ENCODE assay signal across 1 cellular context in genomic region chr13:38641164-38641948, GRCh38.
TF ChIP-seq lines count a peak whose summit lies in the region.

No MANE protein-coding gene starts in this region.

TF ChIP-seq in SK-N-SH, 30 proteins besides CTCF, POLR2A, EP300 and RAD21 (continued from another document):
- no peak for TF ChIP-seq REST (IDR thresholded peaks at IDR 0.05; ENCODE audit: low read depth, low read length)
- TF ChIP-seq ELF1 (IDR thresholded peaks at IDR 0.05) = no peak
- TF ChIP-seq FOXJ3 (CRISPR knock-in tag; IDR thresholded peaks at IDR 0.05) = no peak
- no peak for TF ChIP-seq GATA2 (CRISPR knock-in tag; IDR thresholded peaks at IDR 0.05)
- no peak for TF ChIP-seq TCF12 (IDR thresholded peaks at IDR 0.05)
- no peak for TF ChIP-seq USF1 (IDR thresholded peaks at IDR 0.05; ENCODE audit: borderline replicate concordance, low read depth)
- TF ChIP-seq USF2 (IDR thresholded peaks at IDR 0.05; ENCODE audit: borderline replicate concordance, low read depth, low read length) = no peak
- no peak for TF ChIP-seq NFIC (IDR thresholded peaks at IDR 0.05; ENCODE audit: borderline replicate concordance)
- TF ChIP-seq RFX5 (IDR thresholded peaks at IDR 0.05; ENCODE audit: low read length) = no peak
